ENCODE assay signal across 9 cellular contexts in the genomic region with DNA sequence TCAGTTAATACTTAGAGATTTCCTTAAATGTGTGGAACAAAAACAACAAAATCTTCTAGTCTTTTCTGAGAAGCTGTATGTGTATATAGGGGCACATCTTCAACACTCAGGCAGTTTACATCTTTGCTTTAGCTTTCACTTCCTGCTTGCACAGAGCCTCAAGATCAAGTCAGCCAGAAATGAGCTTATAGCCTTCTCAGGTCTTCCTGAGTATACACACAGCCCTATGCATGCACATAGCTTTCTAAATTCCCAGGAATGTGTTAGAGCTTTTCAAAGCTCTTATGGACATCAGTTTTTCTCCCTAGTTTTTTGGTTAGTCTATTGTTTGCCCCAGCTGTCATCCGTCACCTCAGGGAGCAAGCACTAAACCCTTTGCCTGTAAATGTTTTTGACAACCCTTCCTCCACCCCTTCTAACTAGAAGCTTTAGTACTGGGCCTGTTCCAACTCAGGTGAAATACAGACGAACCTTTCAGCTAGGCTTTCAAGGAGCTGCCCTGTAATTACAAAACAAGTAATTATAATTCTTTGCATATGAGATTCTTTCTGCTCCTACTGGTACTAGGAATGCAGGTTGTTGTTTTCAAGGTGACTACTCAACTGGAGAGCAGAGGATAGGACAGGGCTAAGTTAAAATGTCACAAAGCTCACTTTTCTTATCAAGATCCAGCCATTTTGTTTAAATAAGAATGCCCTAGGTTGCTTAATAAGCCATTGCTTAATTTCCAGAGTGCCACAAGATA. TPM values are rescaled to one million over a fixed set of nuclear protein-coding genes. Genes with fewer than 3 reads are reported as not detected.
DNase-seq lines count a peak whose midpoint lies in the region; ATAC-seq and TF ChIP-seq lines count a peak whose summit lies in the region.
"Had no signal": no experiment of that assay in that cellular context is flagged by ENCODE, and none has a peak within 500 bp of the region (broad histone marks: within the 10 kb centered on the region; RNA-seq: fewer than 3 reads in every experiment).

No MANE protein-coding gene starts in this region.

- H4K20me1 ChIP-seq in BLaER1 treated with 17β-estradiol and CSF1 and Interleukin-3, amounts not matched to agents 10 nM and 100 nM = no peaks in the 10 kb centered on the region

- peaks cover 20% of the 10 kb centered on the region for H3K9me3 Mint-ChIP-seq in activated naive CD8-positive, alpha-beta T cell treated with anti-CD3 and anti-CD28 coated beads for 36 hours

- CTCF ChIA-PET in RWPE1 (lab: Yijun Ruan, JAX) = interaction anchor here (0.7 kb wide), 1 partner anchor 11 kb away, joined by 4 read pairs; no protein-coding TSS in a partner anchor

- no peak for DNase-seq in activated naive CD8-positive, alpha-beta T cell treated with anti-CD3 and anti-CD28 coated beads for 36 hours
- no peak for DNase-seq in NCI-H2227 (lab: John Stamatoyannopoulos, UW; ENCODE audit: unreplicated experiment)
- DNase-seq in RWPE1 (ENCODE audit: low spot score) = no peak
- no peak for DNase-seq in DMS79 (lab: John Stamatoyannopoulos, UW)
- DNase-seq in DMS 273 treated with DMSO at 0.1 percent for 48 hours (lab: John Stamatoyannopoulos, UW) = no peak
- DNase-seq: foreskin melanocyte had no signal

- no peak overlapping the region for H3K4me3 Mint-ChIP-seq in activated naive CD8-positive, alpha-beta T cell treated with anti-CD3 and anti-CD28 coated beads for 36 hours

- peak; percentile 72 for ATAC-seq in GM19025 (IDR thresholded peaks at IDR 0.05; ENCODE audit: low read depth, unreplicated experiment)
- ATAC-seq in HG03103 (IDR thresholded peaks at IDR 0.05; ENCODE audit: low read depth, unreplicated experiment) = peak; percentile 78

- no peaks in the 10 kb centered on the region for H3K27me3 Mint-ChIP-seq in activated naive CD8-positive, alpha-beta T cell treated with anti-CD3 and anti-CD28 coated beads for 36 hours

- peak overlapping the region; percentile 43 for H3K27ac Mint-ChIP-seq in activated naive CD8-positive, alpha-beta T cell treated with anti-CD3 and anti-CD28 coated beads for 36 hours

- TF ChIP-seq CTCF in RWPE1 (conservative IDR thresholded peaks at IDR 0.05; ENCODE audit: low read depth) = no peak

- H3K27ac ChIP-seq in BLaER1 treated with 17β-estradiol and CSF1 and Interleukin-3, amounts not matched to agents 10 nM and 100 nM = 0 out of 22 replicates have a peak overlapping the region, but pooled peaks of 1 of the 11 experiments have one; percentile 10
- no peak overlapping the region for H3K27ac ChIP-seq in RWPE1

- peaks cover 19 to 31% (median 22%) of the 10 kb centered on the region in 11 experiments for H3K9me3 ChIP-seq in BLaER1 treated with 17β-estradiol and CSF1 and Interleukin-3, amounts not matched to agents 10 nM and 100 nM (replicated peaks in 1 of 11)

- H3K4me2 ChIP-seq in BLaER1 treated with 17β-estradiol and CSF1 and Interleukin-3, amounts not matched to agents 10 nM and 100 nM = peak overlapping the region; percentile 1 to 70 (median 38); a peak in 18 of 22 replicates

- no peaks in the 10 kb centered on the region; a peak in 1 of 22 replicates for H3K36me3 ChIP-seq in BLaER1 treated with 17β-estradiol and CSF1 and Interleukin-3, amounts not matched to agents 10 nM and 100 nM

- no peak overlapping the region for H3K9ac ChIP-seq in BLaER1 treated with 17β-estradiol and CSF1 and Interleukin-3, amounts not matched to agents 10 nM and 100 nM

- POLR2A ChIA-PET in RWPE1 (lab: Yijun Ruan, JAX; ENCODE audit: low non-redundant PET) = interaction anchor here (0.7 kb wide), 1 partner anchor 26 kb away, joined by 4 read pairs; no protein-coding TSS in a partner anchor

- H3K36me3 Mint-ChIP-seq in activated naive CD8-positive, alpha-beta T cell treated with anti-CD3 and anti-CD28 coated beads for 36 hours = peaks cover 10% of the 10 kb centered on the region

- peaks cover 11 to 34% (median 15%) of the 10 kb centered on the region in 10 experiments; a peak in 18 of 20 replicates for H3K4me1 ChIP-seq in BLaER1 treated with 17β-estradiol and CSF1 and Interleukin-3, amounts not matched to agents 10 nM and 100 nM

- no peak overlapping the region for H3K4me3 ChIP-seq in BLaER1 treated with 17β-estradiol and CSF1 and Interleukin-3, amounts not matched to agents 10 nM and 100 nM

- peaks cover 18% of the 10 kb centered on the region for H3K4me1 Mint-ChIP-seq in activated naive CD8-positive, alpha-beta T cell treated with anti-CD3 and anti-CD28 coated beads for 36 hours

- H3K27me3 ChIP-seq in BLaER1 treated with 17β-estradiol and CSF1 and Interleukin-3, amounts not matched to agents 10 nM and 100 nM = no peaks in the 10 kb centered on the region

RNA-seq across cellular contexts. Expression of a gene that starts 22.6 kb away (rescaled TPM):
- 10 to 100 TPM; 13.6 to 15.6 TPM for total RNA-seq in activated naive CD8-positive, alpha-beta T cell treated with anti-CD3 and anti-CD28 coated beads for 36 hours
